In genomic region chr13:28574617-28575142, GRCh38 we compare ENCODE assay signal across 8 cellular contexts.
A peak's percentile ranks its signal among the peaks of the same experiment; 100 is the strongest.
DNase-seq lines count a peak whose midpoint lies in the region; ATAC-seq, FAIRE-seq and TF ChIP-seq lines count a peak whose summit lies in the region.

No MANE protein-coding gene starts in this region.

- no peak for TF ChIP-seq CTCF in A549 (IDR thresholded peaks at IDR 0.05)

- no peak for TF ChIP-seq EP300 in A549 (IDR thresholded peaks at IDR 0.05)

- no peak overlapping the region for H3K27ac ChIP-seq in A549

- CTCF ChIA-PET in A549 (lab: Yijun Ruan, JAX), result no interaction called here

- DNase-seq in A549 (ENCODE audit: low read depth in 1 of 2, low spot score in 1 of 2) (peak; percentile 48 to 86), H54 (ENCODE audit: insufficient read length, low spot score) (peak; percentile 72), hepatic stellate cell (ENCODE audit: low spot score) (peak; percentile 87), NCI-H1694 treated with DMSO at 0.1 percent for 48 hours (lab: John Stamatoyannopoulos, UW) (no peak), NCI-H1092 (lab: John Stamatoyannopoulos, UW) (no peak)
- peak; percentile 39 to 50 for DNase-seq in activated CD4-positive, alpha-beta T cell treated with anti-CD3 and anti-CD28 coated beads, Interleukin-2, amount 50 U/mL, for 48 hours
- DNase-seq in stimulated activated naive CD4-positive, alpha-beta T cell (lab: John Stamatoyannopoulos, UW), result no peak

- no peak overlapping the region for H3K4me3 ChIP-seq in A549

- no peak for FAIRE-seq in A549 (lab: Jason Lieb, UNC)
- peak; percentile 11 for FAIRE-seq in H54 (lab: Jason Lieb, UNC)

- H3K4me1 ChIP-seq in A549, result no peaks in the 10 kb centered on the region

- no peak for TF ChIP-seq RAD21 in A549 (conservative IDR thresholded peaks at IDR 0.05 in 1 of 2, IDR thresholded peaks at IDR 0.05 in 1 of 2)

- H3K4me2 ChIP-seq in A549, result no peak overlapping the region

- WGBS in A549 (ENCODE audit: missing lambda C conversion rate), result 19% methylated on average over 9 of the region's 10 CpGs

- ATAC-seq in A549 (peak; percentile 72 to 77; a peak in 5 of 6 replicates), HG03520 (IDR thresholded peaks at IDR 0.05; ENCODE audit: unreplicated experiment) (no peak)

- no peak for TF ChIP-seq POLR2A in A549 (IDR thresholded peaks at IDR 0.05; ENCODE audit: low read length)
- no peak for TF ChIP-seq POLR2A in H54 (IDR thresholded peaks at IDR 0.05; ENCODE audit: low read depth, low read length)

- POLR2A ChIA-PET in A549 (lab: Yijun Ruan, JAX), result no interaction called here

- no peaks in the 10 kb centered on the region for H3K9me3 ChIP-seq in A549

TF ChIP-seq in A549, 52 proteins besides CTCF, POLR2A, EP300 and RAD21:
- TF ChIP-seq FOSL2 (IDR thresholded peaks at IDR 0.05) (0 out of 2 replicates have a peak, but pooled peaks have one; percentile 18), FOSL2 (CRISPR knock-in tag; IDR thresholded peaks at IDR 0.05) (peak; percentile 83), EHMT2 (IDR thresholded peaks at IDR 0.05; ENCODE audit: low read depth) (no peak), RCOR1 (IDR thresholded peaks at IDR 0.05; ENCODE audit: low read depth, low read length) (no peak)
TF ChIP-seq in A549: peak in this region for 1.

Comparison
In these comparisons a context has a peak if more than half of its experiments do, and no peak if none do; other contexts are left out.
1. DNase-seq: peak in A549 (2 of 2), H54 (single experiment), activated CD4-positive, alpha-beta T cell treated with anti-CD3 and anti-CD28 coated beads, Interleukin-2, amount 50 U/mL, for 48 hours (2 of 2) and hepatic stellate cell (single experiment); none in NCI-H1694 treated with DMSO at 0.1 percent for 48 hours (single experiment), stimulated activated naive CD4-positive, alpha-beta T cell (0 of 6) and NCI-H1092 (single experiment).